Comparison of ENCODE assay signal across 8 cellular contexts in genomic region chr11:103110406-103110805, GRCh38. TPM values are rescaled to one million over a fixed set of nuclear protein-coding genes. Genes with fewer than 3 reads are reported as not detected.
DNase-seq lines count a peak whose midpoint lies in the region; ATAC-seq and TF ChIP-seq lines count a peak whose summit lies in the region.

No MANE protein-coding gene starts in this region.

- peak overlapping the region in 57 of 59 donors; percentile 57 to 90 (median 77) for H3K4me3 ChIP-seq in dorsolateral prefrontal cortex

- H3K4me1 Mint-ChIP-seq in nephron: peaks cover 12% of the 10 kb centered on the region

- intact Hi-C loops in dorsolateral prefrontal cortex (cut with DNase I): no loop called here

- H3K27me3 Mint-ChIP-seq in nephron (ENCODE audit: low read depth): no peaks in the 10 kb centered on the region

- TF ChIP-seq CTCF in LNCAP (IDR thresholded peaks at IDR 0.05) (peak; percentile 40; the same call in 1 of the 2 replicates), dorsolateral prefrontal cortex (IDR thresholded peaks at IDR 0.05 in 54 of 56, conservative IDR thresholded peaks at IDR 0.05 in 2 of 56; ENCODE audit: low read depth in 1 of 56, partially characterized antibody in 56 of 56) (peak in 2 of 56 donors; percentile 10 to 13), nephron (IDR thresholded peaks at IDR 0.05; ENCODE audit: unreplicated experiment in 3 of 3) (peak in 2 of 3 experiments; percentile 18 to 26)

- H3K36me3 Mint-ChIP-seq in nephron (ENCODE audit: low read depth): peaks cover 19% of the 10 kb centered on the region

- H3K9me3 Mint-ChIP-seq in nephron: peaks cover 2% of the 10 kb centered on the region

- no peaks in the 10 kb centered on the region for H3K27me3 ChIP-seq in dorsolateral prefrontal cortex

- H3K4me3 Mint-ChIP-seq in nephron: peak overlapping the region; percentile 92 to 99 (median 97)

- DNase-seq in CD1c-positive myeloid dendritic cell (ENCODE audit: extremely low spot score): peak; percentile 5
- no peak for DNase-seq in dorsolateral prefrontal cortex
- no peak for DNase-seq in NCI-H2171 treated with DMSO at 0.1 percent for 48 hours (lab: John Stamatoyannopoulos, UW)

- ATAC-seq in GM19023 (IDR thresholded peaks at IDR 0.05; ENCODE audit: unreplicated experiment) (no peak), GM18861 (IDR thresholded peaks at IDR 0.05; ENCODE audit: unreplicated experiment) (no peak), GM21528 (IDR thresholded peaks at IDR 0.05; ENCODE audit: low FRiP score, unreplicated experiment) (no peak)

- H3K27ac ChIP-seq in dorsolateral prefrontal cortex: no peak overlapping the region

- H3K27ac Mint-ChIP-seq in nephron: peak overlapping the region; percentile 80 to 97 (median 92)

RNA-seq across cellular contexts. Expression of gene DYNC2H1, which starts 1.2 kb away (rescaled TPM):
- total RNA-seq in dorsolateral prefrontal cortex: 10 to 100 TPM; 28.3 to 52.3 (median 40.6) TPM

RNA-seq across cellular contexts. Expression of gene DCUN1D5, which starts 18.4 kb away (rescaled TPM):
- total RNA-seq in dorsolateral prefrontal cortex: 10 to 100 TPM; 20.0 to 43.8 (median 31.2) TPM
